ENCODE assay signal across 8 cellular contexts in genomic region chr2:152421521-152422367, GRCh38.
DNase-seq lines count a peak whose midpoint lies in the region; ATAC-seq and TF ChIP-seq lines count a peak whose summit lies in the region.

No MANE protein-coding gene starts in this region.

- H3K36me3 ChIP-seq in esophagus (ENCODE audit: control insufficient read depth in 2 of 2, insufficient read depth in 2 of 2, low read length in 1 of 2), result no peaks in the 10 kb centered on the region

- WGBS in esophagus, 2 donors, result 32 to 41% methylated on average over 8 of the region's 8 CpGs

- TF ChIP-seq CTCF in RWPE1 (conservative IDR thresholded peaks at IDR 0.05; ENCODE audit: low read depth) (no peak), omental fat pad (IDR thresholded peaks at IDR 0.05) (no peak)

- H3K4me1 Mint-ChIP-seq in activated naive CD8-positive, alpha-beta T cell treated with anti-CD3 and anti-CD28 coated beads, Interleukin-2, amount 50 U/mL, for 24 hours, result peaks cover 8% of the 10 kb centered on the region
- H3K4me1 Mint-ChIP-seq in activated naive CD8-positive, alpha-beta T cell treated with anti-CD3 and anti-CD28 coated beads for 36 hours, result peaks cover 3% of the 10 kb centered on the region

- POLR2A ChIA-PET in RWPE1 (lab: Yijun Ruan, JAX; ENCODE audit: low non-redundant PET), result no interaction called here

- H3K9me3 ChIP-seq in esophagus (ENCODE audit: control insufficient read depth in 2 of 2, insufficient read depth in 1 of 2, low read depth in 1 of 2, low read length in 1 of 2), result no peaks in the 10 kb centered on the region

- peak; percentile 73 for ATAC-seq in activated naive CD8-positive, alpha-beta T cell treated with anti-CD3 and anti-CD28 coated beads, Interleukin-2, amount 50 U/mL, for 24 hours
- ATAC-seq in HG03139 (IDR thresholded peaks at IDR 0.05; ENCODE audit: unreplicated experiment) (peak; percentile 92), omental fat pad (ENCODE audit: low FRiP score) (peak; percentile 93), GM19455 (IDR thresholded peaks at IDR 0.05; ENCODE audit: unreplicated experiment) (no peak)

- peaks cover 15% of the 10 kb centered on the region for H3K27me3 Mint-ChIP-seq in activated naive CD8-positive, alpha-beta T cell treated with anti-CD3 and anti-CD28 coated beads, Interleukin-2, amount 50 U/mL, for 24 hours
- peaks cover 16% of the 10 kb centered on the region for H3K27me3 Mint-ChIP-seq in activated naive CD8-positive, alpha-beta T cell treated with anti-CD3 and anti-CD28 coated beads for 36 hours

- no peaks in the 10 kb centered on the region for H3K4me1 ChIP-seq in esophagus (ENCODE audit: control insufficient read depth in 2 of 2, insufficient read depth in 2 of 2, low read length in 1 of 2)

- CTCF ChIA-PET in RWPE1 (lab: Yijun Ruan, JAX), result interaction anchor here (0.5 to 0.7 kb wide), 3 partner anchors 145 to 385 kb away, joined by 3 to 4 read pairs (median 3); no protein-coding TSS in a partner anchor

- H3K27ac ChIP-seq in RWPE1, result peak overlapping the region; percentile 89
- H3K27ac ChIP-seq in esophagus (ENCODE audit: low read depth in 2 of 2, low read length in 1 of 2), result peak overlapping the region; percentile 62 to 65

- no peak overlapping the region for H3K4me3 ChIP-seq in esophagus (ENCODE audit: low read depth in 1 of 2, low read length in 2 of 2)

- H3K27me3 ChIP-seq in esophagus (ENCODE audit: control insufficient read depth in 1 of 2, insufficient read depth in 2 of 2, low read length in 2 of 2), result no peaks in the 10 kb centered on the region

- no peak overlapping the region for H3K4me3 Mint-ChIP-seq in activated naive CD8-positive, alpha-beta T cell treated with anti-CD3 and anti-CD28 coated beads, Interleukin-2, amount 50 U/mL, for 24 hours
- no peak overlapping the region for H3K4me3 Mint-ChIP-seq in activated naive CD8-positive, alpha-beta T cell treated with anti-CD3 and anti-CD28 coated beads for 36 hours

- H3K27ac Mint-ChIP-seq in activated naive CD8-positive, alpha-beta T cell treated with anti-CD3 and anti-CD28 coated beads, Interleukin-2, amount 50 U/mL, for 24 hours, result no peak overlapping the region
- no peak overlapping the region for H3K27ac Mint-ChIP-seq in activated naive CD8-positive, alpha-beta T cell treated with anti-CD3 and anti-CD28 coated beads for 36 hours

- DNase-seq in activated naive CD8-positive, alpha-beta T cell treated with anti-CD3 and anti-CD28 coated beads, Interleukin-2, amount 50 U/mL, for 24 hours, result no peak
- no peak for DNase-seq in activated naive CD8-positive, alpha-beta T cell treated with anti-CD3 and anti-CD28 coated beads for 36 hours
- DNase-seq in RWPE1 (ENCODE audit: low spot score) (peak; percentile 92), omental fat pad (ENCODE audit: low spot score) (no peak), NCI-H1105 treated with DMSO at 0.1 percent for 48 hours (lab: John Stamatoyannopoulos, UW) (no peak)

- H3K36me3 Mint-ChIP-seq in activated naive CD8-positive, alpha-beta T cell treated with anti-CD3 and anti-CD28 coated beads, Interleukin-2, amount 50 U/mL, for 24 hours (ENCODE audit: low read depth), result no peaks in the 10 kb centered on the region
- no peaks in the 10 kb centered on the region for H3K36me3 Mint-ChIP-seq in activated naive CD8-positive, alpha-beta T cell treated with anti-CD3 and anti-CD28 coated beads for 36 hours

- H3K9me3 Mint-ChIP-seq in activated naive CD8-positive, alpha-beta T cell treated with anti-CD3 and anti-CD28 coated beads, Interleukin-2, amount 50 U/mL, for 24 hours, result no peaks in the 10 kb centered on the region
- H3K9me3 Mint-ChIP-seq in activated naive CD8-positive, alpha-beta T cell treated with anti-CD3 and anti-CD28 coated beads for 36 hours, result no peaks in the 10 kb centered on the region
